Comparison of ENCODE assay signal across 12 cellular contexts in the genomic region with DNA sequence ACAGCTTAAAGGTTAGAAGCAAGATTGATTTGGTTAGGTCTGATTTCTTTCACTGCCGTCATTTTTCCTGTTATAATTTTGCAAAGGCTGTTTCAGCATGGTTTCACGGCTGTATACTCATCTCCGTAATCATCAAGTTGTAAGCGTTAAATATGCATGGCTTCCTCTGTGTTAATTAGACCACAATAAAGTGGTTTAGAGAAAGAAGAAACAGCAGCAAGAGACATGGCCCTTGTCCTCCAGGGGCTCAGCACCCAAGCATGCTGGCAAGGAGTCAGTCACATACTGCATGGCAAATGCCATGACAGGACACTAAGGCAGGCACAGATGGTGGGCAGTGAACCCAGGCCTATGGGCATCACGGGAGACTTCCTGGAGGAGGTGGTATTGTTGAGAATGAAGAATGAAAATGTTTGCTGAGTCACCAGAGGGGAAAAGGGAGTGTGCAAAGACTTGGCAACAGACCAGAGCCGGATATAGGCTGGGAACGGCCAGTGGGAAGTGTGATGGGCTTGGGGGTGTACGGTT.
DNase-seq lines count a peak whose midpoint lies in the region; ATAC-seq and TF ChIP-seq lines count a peak whose summit lies in the region.
"Had no signal": no experiment of that assay in that cellular context is flagged by ENCODE, and none has a peak within 500 bp of the region (broad histone marks: within the 10 kb centered on the region; RNA-seq: fewer than 3 reads in every experiment).

No MANE protein-coding gene starts in this region.

- no peak overlapping the region for H3K4me2 ChIP-seq in Karpas-422 (ENCODE audit: low read depth, low read length, poor library complexity, severe bottlenecking)

- H3K4me1 ChIP-seq in Karpas-422 (ENCODE audit: low read length) (peaks cover 21% of the 10 kb centered on the region), left ventricle myocardium inferior (peaks cover 14% of the 10 kb centered on the region)
- H3K4me1 ChIP-seq: uterus had no signal

- H3K36me3 Mint-ChIP-seq in activated CD4-positive, alpha-beta T cell treated with anti-CD3 and anti-CD28 coated beads, Interleukin-2, amount 10 ng/mL, durations not matched to agents 7 days and 5 days (ENCODE audit: low read depth), result peaks cover 5% of the 10 kb centered on the region
- H3K36me3 Mint-ChIP-seq in activated naive CD4-positive, alpha-beta T cell treated with anti-CD3 and anti-CD28 coated beads, Interleukin-2, amount 50 U/mL, for 24 hours, result peaks cover 4% of the 10 kb centered on the region
- no peaks in the 10 kb centered on the region for H3K36me3 Mint-ChIP-seq in natural killer cell treated with Interleukin-12 subunit alpha and Interleukin-12 subunit beta and Interleukin-15 and Interleukin-18, amount 100 ng/mL, for 72 hours

- H3K27ac Mint-ChIP-seq in activated CD4-positive, alpha-beta T cell treated with anti-CD3 and anti-CD28 coated beads, Interleukin-2, amount 10 ng/mL, durations not matched to agents 7 days and 5 days, result peak overlapping the region; percentile 82
- H3K27ac Mint-ChIP-seq in activated naive CD4-positive, alpha-beta T cell treated with anti-CD3 and anti-CD28 coated beads, Interleukin-2, amount 50 U/mL, for 24 hours, result peak overlapping the region; percentile 60
- H3K27ac Mint-ChIP-seq in natural killer cell treated with Interleukin-12 subunit alpha and Interleukin-12 subunit beta and Interleukin-15 and Interleukin-18, amount 100 ng/mL, for 72 hours, result peak overlapping the region; percentile 80 to 81

- H3K27me3 ChIP-seq in Karpas-422 (ENCODE audit: low read length) (no peaks in the 10 kb centered on the region), left ventricle myocardium inferior (ENCODE audit: low read depth) (no peaks in the 10 kb centered on the region)
- H3K27me3 ChIP-seq: uterus had no signal

- ATAC-seq in natural killer cell treated with Interleukin-12 subunit alpha and Interleukin-12 subunit beta and Interleukin-15 and Interleukin-18, amount 100 ng/mL, for 72 hours, result peak; percentile 73 to 77
- ATAC-seq: left colon had no signal

- no peaks in the 10 kb centered on the region for H3K9me2 ChIP-seq in Karpas-422 (replicated peaks; ENCODE audit: insufficient read depth, low read length)

- intact Hi-C loops in left ventricle myocardium inferior (cut with micrococcal nuclease), result no loop called here

- no peak overlapping the region for H3K27ac ChIP-seq in Karpas-422 (ENCODE audit: low read length)
- no peak overlapping the region for H3K27ac ChIP-seq in left ventricle myocardium inferior (replicated peaks)
- H3K27ac ChIP-seq: uterus had no signal

- peak overlapping the region; percentile 61 for H3K4me3 Mint-ChIP-seq in activated CD4-positive, alpha-beta T cell treated with anti-CD3 and anti-CD28 coated beads, Interleukin-2, amount 10 ng/mL, durations not matched to agents 7 days and 5 days
- peak overlapping the region; percentile 74 for H3K4me3 Mint-ChIP-seq in activated naive CD4-positive, alpha-beta T cell treated with anti-CD3 and anti-CD28 coated beads, Interleukin-2, amount 50 U/mL, for 24 hours
- peak overlapping the region; percentile 85 for H3K4me3 Mint-ChIP-seq in natural killer cell treated with Interleukin-12 subunit alpha and Interleukin-12 subunit beta and Interleukin-15 and Interleukin-18, amount 100 ng/mL, for 72 hours

- peaks cover 10% of the 10 kb centered on the region for H3K9me3 Mint-ChIP-seq in activated CD4-positive, alpha-beta T cell treated with anti-CD3 and anti-CD28 coated beads, Interleukin-2, amount 10 ng/mL, durations not matched to agents 7 days and 5 days
- H3K9me3 Mint-ChIP-seq in activated naive CD4-positive, alpha-beta T cell treated with anti-CD3 and anti-CD28 coated beads, Interleukin-2, amount 50 U/mL, for 24 hours, result no peaks in the 10 kb centered on the region
- no peaks in the 10 kb centered on the region for H3K9me3 Mint-ChIP-seq in natural killer cell treated with Interleukin-12 subunit alpha and Interleukin-12 subunit beta and Interleukin-15 and Interleukin-18, amount 100 ng/mL, for 72 hours

- H3K36me3 ChIP-seq in Karpas-422 (ENCODE audit: insufficient read depth, low read length) (no peaks in the 10 kb centered on the region), left ventricle myocardium inferior (no peaks in the 10 kb centered on the region)
- H3K36me3 ChIP-seq: uterus had no signal

- H3K9me3 ChIP-seq in Karpas-422 (ENCODE audit: low read length) (peaks cover 4% of the 10 kb centered on the region), left ventricle myocardium inferior (replicated peaks) (no peaks in the 10 kb centered on the region)
- H3K9me3 ChIP-seq: uterus had no signal

- no peaks in the 10 kb centered on the region for H3K79me2 ChIP-seq in Karpas-422 (ENCODE audit: low read length)

- DNase-seq in activated CD4-positive, alpha-beta T cell treated with anti-CD3 and anti-CD28 coated beads, Interleukin-2, amount 10 ng/mL, durations not matched to agents 7 days and 5 days, result no peak
- DNase-seq in activated CD4-positive, alpha-beta T cell treated with anti-CD3 and anti-CD28 coated beads for 1 hour, result no peak
- peak; percentile 13 to 14 for DNase-seq in Kasumi-1 (lab: John Stamatoyannopoulos, UW)
- DNase-seq in natural killer cell treated with Interleukin-12 subunit alpha and Interleukin-12 subunit beta and Interleukin-15 and Interleukin-18, amount 100 ng/mL, for 72 hours (ENCODE audit: low spot score), result no peak
- DNase-seq in KG1 (lab: John Stamatoyannopoulos, UW), result no peak
- no peak for DNase-seq in Karpas-422
- no peak for DNase-seq in left ventricle myocardium inferior
- DNase-seq: head of caudate nucleus, left colon, SW 1271, uterus had no signal

- H2AFZ ChIP-seq in Karpas-422 (ENCODE audit: low read length), result no peak overlapping the region

- no peaks in the 10 kb centered on the region for H3K27me3 Mint-ChIP-seq in activated CD4-positive, alpha-beta T cell treated with anti-CD3 and anti-CD28 coated beads, Interleukin-2, amount 10 ng/mL, durations not matched to agents 7 days and 5 days
- H3K27me3 Mint-ChIP-seq in activated naive CD4-positive, alpha-beta T cell treated with anti-CD3 and anti-CD28 coated beads, Interleukin-2, amount 50 U/mL, for 24 hours, result no peaks in the 10 kb centered on the region
- no peaks in the 10 kb centered on the region for H3K27me3 Mint-ChIP-seq in natural killer cell treated with Interleukin-12 subunit alpha and Interleukin-12 subunit beta and Interleukin-15 and Interleukin-18, amount 100 ng/mL, for 72 hours

- no peak overlapping the region for H3K9ac ChIP-seq in Karpas-422 (ENCODE audit: low read length)

- POLR2A ChIA-PET in activated CD4-positive, alpha-beta T cell treated with anti-CD3 and anti-CD28 coated beads, Interleukin-2, amount 10 ng/mL, durations not matched to agents 7 days and 5 days (lab: Charles Lee), result no interaction called here

- CTCF ChIA-PET in activated CD4-positive, alpha-beta T cell treated with anti-CD3 and anti-CD28 coated beads, Interleukin-2, amount 10 ng/mL, durations not matched to agents 7 days and 5 days (lab: Charles Lee), result no interaction called here

- H4K20me1 ChIP-seq in Karpas-422 (ENCODE audit: insufficient read depth, low read depth, low read length), result no peaks in the 10 kb centered on the region

- no peak for TF ChIP-seq CTCF in left ventricle myocardium inferior (IDR thresholded peaks at IDR 0.05; ENCODE audit: borderline replicate concordance)

- H3K4me3 ChIP-seq in Karpas-422 (ENCODE audit: low read length) (no peak overlapping the region), left ventricle myocardium inferior (no peak overlapping the region)
- H3K4me3 ChIP-seq: uterus had no signal

- peaks cover 50% of the 10 kb centered on the region for H3K4me1 Mint-ChIP-seq in activated CD4-positive, alpha-beta T cell treated with anti-CD3 and anti-CD28 coated beads, Interleukin-2, amount 10 ng/mL, durations not matched to agents 7 days and 5 days
- H3K4me1 Mint-ChIP-seq in activated naive CD4-positive, alpha-beta T cell treated with anti-CD3 and anti-CD28 coated beads, Interleukin-2, amount 50 U/mL, for 24 hours, result peaks cover 48% of the 10 kb centered on the region
- H3K4me1 Mint-ChIP-seq in natural killer cell treated with Interleukin-12 subunit alpha and Interleukin-12 subunit beta and Interleukin-15 and Interleukin-18, amount 100 ng/mL, for 72 hours (ENCODE audit: low read depth in 2 of 2), result peaks cover 32 to 46% of the 10 kb centered on the region in 2 donors

Comparison
In these comparisons a context has a peak if more than half of its experiments do, and no peak if none do; other contexts are left out.
1. DNase-seq: peak in Kasumi-1 (2 of 2); none in activated CD4-positive, alpha-beta T cell treated with anti-CD3 and anti-CD28 coated beads, Interleukin-2, amount 10 ng/mL, durations not matched to agents 7 days and 5 days (single experiment), activated CD4-positive, alpha-beta T cell treated with anti-CD3 and anti-CD28 coated beads for 1 hour (single experiment), natural killer cell treated with Interleukin-12 subunit alpha and Interleukin-12 subunit beta and Interleukin-15 and Interleukin-18, amount 100 ng/mL, for 72 hours (single experiment), KG1 (single experiment), Karpas-422 (single experiment) and left ventricle myocardium inferior (single experiment).
2. Peak in every context shown above with its lines, with median percentiles within 50 percentile points of each other: H3K27ac Mint-ChIP-seq and H3K4me3 Mint-ChIP-seq.